ENCODE assay signal across 23 cellular contexts in genomic region chr9:97808972-97809371, GRCh38. TPM values are rescaled to one million over a fixed set of nuclear protein-coding genes. Genes with fewer than 3 reads are reported as not detected.
A peak's percentile ranks its signal among the peaks of the same experiment; 100 is the strongest.
DNase-seq lines count a peak whose midpoint lies in the region; ATAC-seq, FAIRE-seq and TF ChIP-seq lines count a peak whose summit lies in the region.
"Had no signal": no experiment of that assay in that cellular context is flagged by ENCODE, and none has a peak within 500 bp of the region (broad histone marks: within the 10 kb centered on the region; RNA-seq: fewer than 3 reads in every experiment).

No MANE protein-coding gene starts in this region.

- peaks cover 24% of the 10 kb centered on the region for H3K27me3 Mint-ChIP-seq in T-helper 2 cell treated with Interferon-gamma antibody and Interleukin-4, amounts not matched to agents 5 μg/mL and 100 μg/mL, for 36 hours (ENCODE audit: low read depth)

- ATAC-seq in left lung (no peak), GM21360 (IDR thresholded peaks at IDR 0.05; ENCODE audit: unreplicated experiment) (no peak)
- ATAC-seq: left colon, mucosa of descending colon had no signal

- H3K4me1 ChIP-seq in left lung: peaks cover 0 to 1% of the 10 kb centered on the region in 2 donors
- H3K4me1 ChIP-seq: uterus had no signal

- no peak overlapping the region for H3K4me3 ChIP-seq in left lung
- H3K4me3 ChIP-seq: coronary artery, mucosa of descending colon, spleen, uterus had no signal

- peaks cover 0 to 8% of the 10 kb centered on the region in 2 donors for H3K9me3 ChIP-seq in left lung
- H3K9me3 ChIP-seq: mucosa of descending colon, uterus had no signal

- no peak overlapping the region for H3K27ac Mint-ChIP-seq in T-helper 2 cell treated with Interferon-gamma antibody and Interleukin-4, amounts not matched to agents 5 μg/mL and 100 μg/mL, for 36 hours
- H3K27ac Mint-ChIP-seq: activated naive CD8-positive, alpha-beta T cell treated with anti-CD3 and anti-CD28 coated beads for 36 hours; brain had no signal

- H3K27ac ChIP-seq in left lung: no peak overlapping the region
- H3K27ac ChIP-seq: coronary artery, spleen, uterus had no signal

- DNase-seq in NCI-H345 (lab: John Stamatoyannopoulos, UW) (peak; percentile 13), NCI-H345 treated with DMSO at 0.1 percent for 48 hours (lab: John Stamatoyannopoulos, UW; ENCODE audit: unreplicated experiment) (no peak), RCC 7860 (ENCODE audit: low spot score) (peak; percentile 96), glomerular endothelial cell (ENCODE audit: extremely low read depth, low read depth, low spot score) (peak; percentile 65), left lung (no peak), NCI-H2227 treated with DMSO at 0.1 percent for 48 hours (lab: John Stamatoyannopoulos, UW) (no peak)
- no peak for DNase-seq in T-helper 2 cell treated with Interferon-gamma antibody and Interleukin-4, amounts not matched to agents 5 μg/mL and 100 μg/mL, for 36 hours (ENCODE audit: low spot score)
- DNase-seq: activated naive CD8-positive, alpha-beta T cell treated with anti-CD3 and anti-CD28 coated beads for 36 hours; DMS53; Karpas-422; left colon; mucosa of descending colon; NCI-H1092; NCI-H226; spleen; substantia nigra; uterus had no signal

- H3K27me3 ChIP-seq in left lung: peaks cover 6 to 45% of the 10 kb centered on the region in 2 donors
- H3K27me3 ChIP-seq: uterus had no signal

- peaks cover 1% of the 10 kb centered on the region for H3K4me1 Mint-ChIP-seq in T-helper 2 cell treated with Interferon-gamma antibody and Interleukin-4, amounts not matched to agents 5 μg/mL and 100 μg/mL, for 36 hours (ENCODE audit: low read depth)
- H3K4me1 Mint-ChIP-seq: brain had no signal

- H3K9me3 Mint-ChIP-seq in T-helper 2 cell treated with Interferon-gamma antibody and Interleukin-4, amounts not matched to agents 5 μg/mL and 100 μg/mL, for 36 hours: peaks cover 5% of the 10 kb centered on the region
- H3K9me3 Mint-ChIP-seq: activated naive CD8-positive, alpha-beta T cell treated with anti-CD3 and anti-CD28 coated beads for 36 hours had no signal

- peak; percentile 92 for FAIRE-seq in RCC 7860 (lab: Jason Lieb, UNC)
- FAIRE-seq: frontal cortex, TTC549 had no signal

- H3K36me3 Mint-ChIP-seq in T-helper 2 cell treated with Interferon-gamma antibody and Interleukin-4, amounts not matched to agents 5 μg/mL and 100 μg/mL, for 36 hours (ENCODE audit: low read depth): no peaks in the 10 kb centered on the region
- H3K36me3 Mint-ChIP-seq: activated naive CD8-positive, alpha-beta T cell treated with anti-CD3 and anti-CD28 coated beads for 36 hours; brain; CD14-positive monocyte had no signal

- intact Hi-C loops in left lung (cut with DNase I): no loop called here

- no peak for TF ChIP-seq CTCF in left lung (IDR thresholded peaks at IDR 0.05)

- H3K36me3 ChIP-seq in left lung: no peaks in the 10 kb centered on the region
- H3K36me3 ChIP-seq: spleen, uterus had no signal

- H3K4me3 Mint-ChIP-seq in T-helper 2 cell treated with Interferon-gamma antibody and Interleukin-4, amounts not matched to agents 5 μg/mL and 100 μg/mL, for 36 hours: no peak overlapping the region
- H3K4me3 Mint-ChIP-seq: activated naive CD8-positive, alpha-beta T cell treated with anti-CD3 and anti-CD28 coated beads for 36 hours; brain had no signal

RNA-seq across cellular contexts. Expression of gene FOXE1, which starts 44.1 kb away (rescaled TPM):
- total RNA-seq in glomerular endothelial cell (0.06 and 0.97 TPM in 2 replicates), left lung (not detected)
- total RNA-seq: activated naive CD8-positive, alpha-beta T cell treated with anti-CD3 and anti-CD28 coated beads for 36 hours; frontal cortex; mucosa of descending colon; spleen; uterus had no signal

Comparison
In these comparisons a context has a peak if more than half of its experiments do, and no peak if none do; other contexts are left out.
1. DNase-seq: peak in NCI-H345 (single experiment), RCC 7860 (single experiment) and glomerular endothelial cell (single experiment); none in NCI-H345 treated with DMSO at 0.1 percent for 48 hours (single experiment), left lung (0 of 2), T-helper 2 cell treated with Interferon-gamma antibody and Interleukin-4, amounts not matched to agents 5 μg/mL and 100 μg/mL, for 36 hours (single experiment) and NCI-H2227 treated with DMSO at 0.1 percent for 48 hours (single experiment).